10 cellular contexts compared by ENCODE assay signal in genomic region chr15:95839367-95839782, GRCh38.
DNase-seq lines count a peak whose midpoint lies in the region; ATAC-seq and TF ChIP-seq lines count a peak whose summit lies in the region.
"Had no signal": no experiment of that assay in that cellular context is flagged by ENCODE, and none has a peak within 500 bp of the region (broad histone marks: within the 10 kb centered on the region; RNA-seq: fewer than 3 reads in every experiment).

No MANE protein-coding gene starts in this region.

- H3K36me3 Mint-ChIP-seq in osteocyte (ENCODE audit: unreplicated experiment), result no peaks in the 10 kb centered on the region

- peaks cover 48% of the 10 kb centered on the region for H3K4me1 Mint-ChIP-seq in osteocyte (ENCODE audit: unreplicated experiment)

- no CpG with 5 or more reads among the region's 2 CpGs for WGBS in mesendoderm (ENCODE audit: extremely low coverage, insufficient coverage, low lambda C conversion rate)

- H3K56ac ChIP-seq in mesendoderm (ENCODE audit: low read length), result no peak overlapping the region

- H2BK5ac ChIP-seq in mesendoderm (ENCODE audit: low read length), result no peak overlapping the region

- H3K4ac ChIP-seq in mesendoderm (ENCODE audit: low read depth, low read length), result no peak overlapping the region

- peak overlapping the region; percentile 80 for H3K27ac Mint-ChIP-seq in osteocyte (ENCODE audit: unreplicated experiment)
- H3K27ac Mint-ChIP-seq: dendritic cell treated with granulocyte-macrophage colony-stimulating factor and Interleukin-4, amounts not matched to agents 40 ng/mL and 50 ng/mL, for 4 days had no signal

- DNase-seq in SJSA1 (ENCODE audit: low read depth in 1 of 2, low spot score in 2 of 2) (peak in 1 of 2 experiments; percentile 5), osteocyte (ENCODE audit: extremely low spot score, unreplicated experiment) (no peak), NCI-H2081 (lab: John Stamatoyannopoulos, UW) (no peak), mesendoderm (no peak), NCI-H2196 (lab: John Stamatoyannopoulos, UW; ENCODE audit: unreplicated experiment) (no peak)
- DNase-seq: NCI-H1048 had no signal

- H2BK15ac ChIP-seq in mesendoderm (replicated peaks; ENCODE audit: low read depth), result no peak overlapping the region

- H3K4me1 ChIP-seq in SJSA1 (replicated peaks) (peaks cover 20% of the 10 kb centered on the region), mesendoderm (ENCODE audit: control insufficient read depth, low read depth, low read length) (no peaks in the 10 kb centered on the region)

- no peak overlapping the region for H3K18ac ChIP-seq in mesendoderm (ENCODE audit: low read length)

- no peak for TF ChIP-seq CTCF in osteocyte (IDR thresholded peaks at IDR 0.05)

- no peak overlapping the region for H3K4me2 ChIP-seq in mesendoderm (ENCODE audit: low read length)

- H3K23ac ChIP-seq in mesendoderm (ENCODE audit: low read length), result no peak overlapping the region

- no peaks in the 10 kb centered on the region for H3K9me3 Mint-ChIP-seq in osteocyte (ENCODE audit: unreplicated experiment)
- H3K9me3 Mint-ChIP-seq: dendritic cell treated with granulocyte-macrophage colony-stimulating factor and Interleukin-4, amounts not matched to agents 40 ng/mL and 50 ng/mL, for 4 days had no signal

- no peak overlapping the region for H3K4me3 ChIP-seq in SJSA1
- H3K4me3 ChIP-seq in mesendoderm (ENCODE audit: low read length), result no peak overlapping the region
- H3K4me3 ChIP-seq: lung had no signal

- no peak overlapping the region for H3K9ac ChIP-seq in mesendoderm (ENCODE audit: low read length)

- no peaks in the 10 kb centered on the region for H3K9me3 ChIP-seq in SJSA1 (replicated peaks)

- no peaks in the 10 kb centered on the region for H3K27me3 Mint-ChIP-seq in osteocyte (ENCODE audit: unreplicated experiment)
- H3K27me3 Mint-ChIP-seq: dendritic cell treated with granulocyte-macrophage colony-stimulating factor and Interleukin-4, amounts not matched to agents 40 ng/mL and 50 ng/mL, for 4 days had no signal

- peak overlapping the region; percentile 58 for H3K27ac ChIP-seq in SJSA1
- no peak overlapping the region for H3K27ac ChIP-seq in mesendoderm (ENCODE audit: low read depth, low read length)

- H2AK5ac ChIP-seq in mesendoderm (ENCODE audit: low read length), result no peak overlapping the region

- H3K79me2 ChIP-seq in mesendoderm (ENCODE audit: control insufficient read depth, insufficient read depth, low read length), result no peaks in the 10 kb centered on the region

- peak; percentile 91 for ATAC-seq in GM19324 (IDR thresholded peaks at IDR 0.05; ENCODE audit: low FRiP score, unreplicated experiment)
- peak; percentile 83 for ATAC-seq in HG02623 (IDR thresholded peaks at IDR 0.05; ENCODE audit: unreplicated experiment)

- no peak overlapping the region for H2BK120ac ChIP-seq in mesendoderm (ENCODE audit: low read depth, low read length)

- no peaks in the 10 kb centered on the region for H3K27me3 ChIP-seq in SJSA1 (replicated peaks)
- no peaks in the 10 kb centered on the region for H3K27me3 ChIP-seq in mesendoderm (ENCODE audit: insufficient read depth, low read length, poor library complexity)

- no peaks in the 10 kb centered on the region for H3K79me1 ChIP-seq in mesendoderm (ENCODE audit: low read length)

- H4K8ac ChIP-seq in mesendoderm (ENCODE audit: low read depth, low read length), result no peak overlapping the region

- H4K5ac ChIP-seq in mesendoderm (ENCODE audit: low read length), result no peak overlapping the region

- H3K36me3 ChIP-seq in SJSA1 (no peaks in the 10 kb centered on the region), mesendoderm (ENCODE audit: control insufficient read depth, insufficient read depth, low read length) (no peaks in the 10 kb centered on the region)

- no peak overlapping the region for H3K4me3 Mint-ChIP-seq in osteocyte (ENCODE audit: unreplicated experiment)
- H3K4me3 Mint-ChIP-seq: dendritic cell treated with granulocyte-macrophage colony-stimulating factor and Interleukin-4, amounts not matched to agents 40 ng/mL and 50 ng/mL, for 4 days had no signal
